ENCODE assay signal across 15 cellular contexts in genomic region chr21:46207920-46208571, GRCh38. TPM values are rescaled to one million over a fixed set of nuclear protein-coding genes. Genes with fewer than 3 reads are reported as not detected.
"Had no signal": no experiment of that assay in that cellular context is flagged by ENCODE, and none has a peak within 500 bp of the region (broad histone marks: within the 10 kb centered on the region; RNA-seq: fewer than 3 reads in every experiment).

No MANE protein-coding gene starts in this region.

- H3K4me3 ChIP-seq: breast epithelium, pancreas, suprapubic skin had no signal

- H3K4me1 Mint-ChIP-seq: activated CD4-positive, alpha-beta memory T cell treated with anti-CD3 and anti-CD28 coated beads, Interleukin-2, amount 10 ng/mL, durations not matched to agents 7 days and 5 days; activated T-helper 17 cell treated with anti-CD3 and anti-CD28 coated beads, Interleukin-2, amount 50 U/mL, for 72 hours; stimulated activated naive B cell treated with anti-CD40 and anti-IgM and Interleukin-4, amounts not matched to agents 10 μg/mL and 1 μg/mL and 100 μg/mL, for 72 hours had no signal

- DNase-seq: activated CD4-positive, alpha-beta memory T cell treated with anti-CD3 and anti-CD28 coated beads, Interleukin-2, amount 10 ng/mL, durations not matched to agents 7 days and 5 days; activated naive CD4-positive, alpha-beta T cell treated with anti-CD3 and anti-CD28 coated beads, Interleukin-2, amount 50 U/mL, for 16 hours; amygdala; foreskin keratinocyte; mesenchymal stem cell; small intestine; stimulated activated naive B cell treated with anti-CD40 and anti-IgM and Interleukin-4, amounts not matched to agents 10 μg/mL and 1 μg/mL and 100 μg/mL, for 72 hours; T-helper 9 cell had no signal

- H3K27ac ChIP-seq: breast epithelium, foreskin keratinocyte, pancreas, suprapubic skin had no signal

- H3K9me3 ChIP-seq: breast epithelium, pancreas, suprapubic skin had no signal

- H3K9me3 Mint-ChIP-seq: activated CD4-positive, alpha-beta memory T cell treated with anti-CD3 and anti-CD28 coated beads, Interleukin-2, amount 10 ng/mL, durations not matched to agents 7 days and 5 days; activated T-helper 17 cell treated with anti-CD3 and anti-CD28 coated beads, Interleukin-2, amount 50 U/mL, for 72 hours; neural crest cell; stimulated activated naive B cell treated with anti-CD40 and anti-IgM and Interleukin-4, amounts not matched to agents 10 μg/mL and 1 μg/mL and 100 μg/mL, for 72 hours; type B pancreatic cell had no signal

- H3K27me3 Mint-ChIP-seq: activated CD4-positive, alpha-beta memory T cell treated with anti-CD3 and anti-CD28 coated beads, Interleukin-2, amount 10 ng/mL, durations not matched to agents 7 days and 5 days; activated T-helper 17 cell treated with anti-CD3 and anti-CD28 coated beads, Interleukin-2, amount 50 U/mL, for 72 hours; stimulated activated naive B cell treated with anti-CD40 and anti-IgM and Interleukin-4, amounts not matched to agents 10 μg/mL and 1 μg/mL and 100 μg/mL, for 72 hours; type B pancreatic cell had no signal

- H3K36me3 Mint-ChIP-seq: type B pancreatic cell had no signal

- H3K27ac Mint-ChIP-seq: activated CD4-positive, alpha-beta memory T cell treated with anti-CD3 and anti-CD28 coated beads, Interleukin-2, amount 10 ng/mL, durations not matched to agents 7 days and 5 days; activated T-helper 17 cell treated with anti-CD3 and anti-CD28 coated beads, Interleukin-2, amount 50 U/mL, for 72 hours; stimulated activated naive B cell treated with anti-CD40 and anti-IgM and Interleukin-4, amounts not matched to agents 10 μg/mL and 1 μg/mL and 100 μg/mL, for 72 hours; type B pancreatic cell had no signal

- H3K4me3 Mint-ChIP-seq: activated CD4-positive, alpha-beta memory T cell treated with anti-CD3 and anti-CD28 coated beads, Interleukin-2, amount 10 ng/mL, durations not matched to agents 7 days and 5 days; activated T-helper 17 cell treated with anti-CD3 and anti-CD28 coated beads, Interleukin-2, amount 50 U/mL, for 72 hours; neural crest cell; stimulated activated naive B cell treated with anti-CD40 and anti-IgM and Interleukin-4, amounts not matched to agents 10 μg/mL and 1 μg/mL and 100 μg/mL, for 72 hours; type B pancreatic cell had no signal

- H3K27me3 ChIP-seq: breast epithelium, foreskin keratinocyte, pancreas, suprapubic skin had no signal

- H3K4me1 ChIP-seq: breast epithelium, foreskin keratinocyte, pancreas, suprapubic skin had no signal

RNA-seq across cellular contexts. Expression of gene FTCD, which starts 52.7 kb away (rescaled TPM):
- total RNA-seq: foreskin keratinocyte, SK-MEL-5, suprapubic skin had no signal
- polyA plus RNA-seq: foreskin keratinocyte had no signal
